1 cellular context compared by ENCODE assay signal in the genomic region with DNA sequence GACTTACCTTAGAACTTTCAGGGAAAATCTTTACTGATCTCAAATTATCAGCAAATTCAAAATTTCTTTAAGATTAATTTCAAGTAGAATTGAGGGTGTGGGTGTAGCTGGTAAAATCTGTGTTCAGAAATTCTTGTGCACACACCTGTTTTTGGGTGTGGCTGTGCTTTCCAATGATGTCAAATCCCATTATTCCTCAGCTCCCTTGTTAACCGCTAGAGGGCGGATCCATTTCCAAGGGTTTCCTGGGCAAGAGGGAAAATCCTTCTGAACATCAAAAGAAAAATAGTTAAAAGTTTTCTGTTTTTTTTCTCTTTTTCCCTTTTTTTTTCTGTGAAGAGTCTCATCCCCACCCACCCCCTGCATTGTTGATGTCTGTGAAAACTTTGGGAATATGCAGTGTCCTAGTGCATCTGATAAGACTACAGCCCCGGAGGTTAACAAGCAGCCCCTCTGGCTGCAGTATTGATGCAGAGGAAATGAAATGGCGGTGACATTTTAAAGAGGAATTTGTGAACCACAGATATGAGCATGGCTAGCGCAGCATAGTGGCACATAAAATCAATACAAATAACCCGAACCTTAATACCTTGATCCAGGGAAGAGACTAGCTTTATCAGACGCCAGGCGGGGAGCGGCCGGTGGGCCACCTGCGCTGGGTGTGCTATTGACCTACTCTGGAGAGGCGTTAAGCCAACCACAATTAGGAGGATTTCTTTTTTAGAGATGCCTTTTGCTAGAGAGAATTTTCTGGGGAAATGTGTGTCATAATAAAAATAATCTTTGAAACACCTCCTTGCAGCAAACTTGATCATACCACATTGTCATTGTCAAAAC.
A peak's percentile ranks its signal among the peaks of the same experiment; 100 is the strongest.
TF ChIP-seq lines count a peak whose summit lies in the region.

No MANE protein-coding gene starts in this region.

TF ChIP-seq in HepG2, 621 proteins besides CTCF, POLR2A, EP300 and RAD21 (continued from another document and continues in another):
- TF ChIP-seq, protein P1, sequence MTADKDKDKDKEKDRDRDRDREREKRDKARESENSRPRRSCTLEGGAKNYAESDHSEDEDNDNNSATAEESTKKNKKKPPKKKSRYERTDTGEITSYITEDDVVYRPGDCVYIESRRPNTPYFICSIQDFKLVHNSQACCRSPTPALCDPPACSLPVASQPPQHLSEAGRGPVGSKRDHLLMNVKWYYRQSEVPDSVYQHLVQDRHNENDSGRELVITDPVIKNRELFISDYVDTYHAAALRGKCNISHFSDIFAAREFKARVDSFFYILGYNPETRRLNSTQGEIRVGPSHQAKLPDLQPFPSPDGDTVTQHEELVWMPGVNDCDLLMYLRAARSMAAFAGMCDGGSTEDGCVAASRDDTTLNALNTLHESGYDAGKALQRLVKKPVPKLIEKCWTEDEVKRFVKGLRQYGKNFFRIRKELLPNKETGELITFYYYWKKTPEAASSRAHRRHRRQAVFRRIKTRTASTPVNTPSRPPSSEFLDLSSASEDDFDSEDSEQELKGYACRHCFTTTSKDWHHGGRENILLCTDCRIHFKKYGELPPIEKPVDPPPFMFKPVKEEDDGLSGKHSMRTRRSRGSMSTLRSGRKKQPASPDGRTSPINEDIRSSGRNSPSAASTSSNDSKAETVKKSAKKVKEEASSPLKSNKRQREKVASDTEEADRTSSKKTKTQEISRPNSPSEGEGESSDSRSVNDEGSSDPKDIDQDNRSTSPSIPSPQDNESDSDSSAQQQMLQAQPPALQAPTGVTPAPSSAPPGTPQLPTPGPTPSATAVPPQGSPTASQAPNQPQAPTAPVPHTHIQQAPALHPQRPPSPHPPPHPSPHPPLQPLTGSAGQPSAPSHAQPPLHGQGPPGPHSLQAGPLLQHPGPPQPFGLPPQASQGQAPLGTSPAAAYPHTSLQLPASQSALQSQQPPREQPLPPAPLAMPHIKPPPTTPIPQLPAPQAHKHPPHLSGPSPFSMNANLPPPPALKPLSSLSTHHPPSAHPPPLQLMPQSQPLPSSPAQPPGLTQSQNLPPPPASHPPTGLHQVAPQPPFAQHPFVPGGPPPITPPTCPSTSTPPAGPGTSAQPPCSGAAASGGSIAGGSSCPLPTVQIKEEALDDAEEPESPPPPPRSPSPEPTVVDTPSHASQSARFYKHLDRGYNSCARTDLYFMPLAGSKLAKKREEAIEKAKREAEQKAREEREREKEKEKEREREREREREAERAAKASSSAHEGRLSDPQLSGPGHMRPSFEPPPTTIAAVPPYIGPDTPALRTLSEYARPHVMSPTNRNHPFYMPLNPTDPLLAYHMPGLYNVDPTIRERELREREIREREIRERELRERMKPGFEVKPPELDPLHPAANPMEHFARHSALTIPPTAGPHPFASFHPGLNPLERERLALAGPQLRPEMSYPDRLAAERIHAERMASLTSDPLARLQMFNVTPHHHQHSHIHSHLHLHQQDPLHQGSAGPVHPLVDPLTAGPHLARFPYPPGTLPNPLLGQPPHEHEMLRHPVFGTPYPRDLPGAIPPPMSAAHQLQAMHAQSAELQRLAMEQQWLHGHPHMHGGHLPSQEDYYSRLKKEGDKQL (CRISPR knock-in tag; IDR thresholded peaks at IDR 0.05; ENCODE audit: low read depth) = 0 out of 2 replicates have a peak, but pooled peaks have one; percentile 32
- TF ChIP-seq SMAD9 (CRISPR knock-in tag; IDR thresholded peaks at IDR 0.05) = no peak
- no peak for TF ChIP-seq ZNF136 (CRISPR knock-in tag; IDR thresholded peaks at IDR 0.05; ENCODE audit: low read depth)
- TF ChIP-seq ATRX (CRISPR knock-in tag; IDR thresholded peaks at IDR 0.05; ENCODE audit: borderline replicate concordance) = no peak
- TF ChIP-seq SP4 (CRISPR knock-in tag; IDR thresholded peaks at IDR 0.05) = no peak
- TF ChIP-seq NFYC (CRISPR knock-in tag; IDR thresholded peaks at IDR 0.05) = no peak
- TF ChIP-seq, protein P2, sequence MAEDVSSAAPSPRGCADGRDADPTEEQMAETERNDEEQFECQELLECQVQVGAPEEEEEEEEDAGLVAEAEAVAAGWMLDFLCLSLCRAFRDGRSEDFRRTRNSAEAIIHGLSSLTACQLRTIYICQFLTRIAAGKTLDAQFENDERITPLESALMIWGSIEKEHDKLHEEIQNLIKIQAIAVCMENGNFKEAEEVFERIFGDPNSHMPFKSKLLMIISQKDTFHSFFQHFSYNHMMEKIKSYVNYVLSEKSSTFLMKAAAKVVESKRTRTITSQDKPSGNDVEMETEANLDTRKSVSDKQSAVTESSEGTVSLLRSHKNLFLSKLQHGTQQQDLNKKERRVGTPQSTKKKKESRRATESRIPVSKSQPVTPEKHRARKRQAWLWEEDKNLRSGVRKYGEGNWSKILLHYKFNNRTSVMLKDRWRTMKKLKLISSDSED (CRISPR knock-in tag; IDR thresholded peaks at IDR 0.05) = no peak
- no peak for TF ChIP-seq NCOR1 (IDR thresholded peaks at IDR 0.05; ENCODE audit: borderline replicate concordance, low read length)
- no peak for TF ChIP-seq ZNF709 (CRISPR knock-in tag; IDR thresholded peaks at IDR 0.05)
- no peak for TF ChIP-seq ATAD3A (CRISPR knock-in tag; IDR thresholded peaks at IDR 0.05)
- no peak for TF ChIP-seq MYC (CRISPR knock-in tag; IDR thresholded peaks at IDR 0.05; ENCODE audit: borderline replicate concordance)
- TF ChIP-seq, protein P3, sequence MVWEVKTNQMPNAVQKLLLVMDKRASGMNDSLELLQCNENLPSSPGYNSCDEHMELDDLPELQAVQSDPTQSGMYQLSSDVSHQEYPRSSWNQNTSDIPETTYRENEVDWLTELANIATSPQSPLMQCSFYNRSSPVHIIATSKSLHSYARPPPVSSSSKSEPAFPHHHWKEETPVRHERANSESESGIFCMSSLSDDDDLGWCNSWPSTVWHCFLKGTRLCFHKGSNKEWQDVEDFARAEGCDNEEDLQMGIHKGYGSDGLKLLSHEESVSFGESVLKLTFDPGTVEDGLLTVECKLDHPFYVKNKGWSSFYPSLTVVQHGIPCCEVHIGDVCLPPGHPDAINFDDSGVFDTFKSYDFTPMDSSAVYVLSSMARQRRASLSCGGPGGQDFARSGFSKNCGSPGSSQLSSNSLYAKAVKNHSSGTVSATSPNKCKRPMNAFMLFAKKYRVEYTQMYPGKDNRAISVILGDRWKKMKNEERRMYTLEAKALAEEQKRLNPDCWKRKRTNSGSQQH (CRISPR knock-in tag; IDR thresholded peaks at IDR 0.05; ENCODE audit: low read depth) = no peak
- no peak for TF ChIP-seq NFE2L2 (IDR thresholded peaks at IDR 0.05; ENCODE audit: low read length)
- TF ChIP-seq HDAC2 (CRISPR knock-in tag; IDR thresholded peaks at IDR 0.05) = 0 out of 2 replicates have a peak, but pooled peaks have one; percentile 25
- TF ChIP-seq NAIF1 (CRISPR knock-in tag; IDR thresholded peaks at IDR 0.05; ENCODE audit: borderline replicate concordance) = no peak
- TF ChIP-seq, protein P4, sequence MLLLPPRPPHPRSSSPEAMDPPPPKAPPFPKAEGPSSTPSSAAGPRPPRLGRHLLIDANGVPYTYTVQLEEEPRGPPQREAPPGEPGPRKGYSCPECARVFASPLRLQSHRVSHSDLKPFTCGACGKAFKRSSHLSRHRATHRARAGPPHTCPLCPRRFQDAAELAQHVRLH (CRISPR knock-in tag; IDR thresholded peaks at IDR 0.05; ENCODE audit: borderline replicate concordance, low read depth) = 0 out of 2 replicates have a peak, but pooled peaks have one; percentile 42
- TF ChIP-seq ZBTB1 (CRISPR knock-in tag; IDR thresholded peaks at IDR 0.05; ENCODE audit: borderline replicate concordance) = no peak
- TF ChIP-seq THAP11 (CRISPR knock-in tag; IDR thresholded peaks at IDR 0.05) = 0 out of 2 replicates have a peak, but pooled peaks have one; percentile 44
- TF ChIP-seq, protein P5, sequence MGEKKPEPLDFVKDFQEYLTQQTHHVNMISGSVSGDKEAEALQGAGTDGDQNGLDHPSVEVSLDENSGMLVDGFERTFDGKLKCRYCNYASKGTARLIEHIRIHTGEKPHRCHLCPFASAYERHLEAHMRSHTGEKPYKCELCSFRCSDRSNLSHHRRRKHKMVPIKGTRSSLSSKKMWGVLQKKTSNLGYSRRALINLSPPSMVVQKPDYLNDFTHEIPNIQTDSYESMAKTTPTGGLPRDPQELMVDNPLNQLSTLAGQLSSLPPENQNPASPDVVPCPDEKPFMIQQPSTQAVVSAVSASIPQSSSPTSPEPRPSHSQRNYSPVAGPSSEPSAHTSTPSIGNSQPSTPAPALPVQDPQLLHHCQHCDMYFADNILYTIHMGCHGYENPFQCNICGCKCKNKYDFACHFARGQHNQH (CRISPR knock-in tag; IDR thresholded peaks at IDR 0.05) = no peak
- TF ChIP-seq XRCC5 (optimal IDR thresholded peaks at IDR 0.05; ENCODE audit: low read length) = peak; percentile 88
- no peak for TF ChIP-seq AGO1 (IDR thresholded peaks at IDR 0.05; ENCODE audit: low read depth, low read length, poor library complexity, severe bottlenecking)
- TF ChIP-seq SIN3B (IDR thresholded peaks at IDR 0.05; ENCODE audit: low read length) = 0 out of 2 replicates have a peak, but pooled peaks have one; percentile 22
- no peak for TF ChIP-seq ADNP (CRISPR knock-in tag; IDR thresholded peaks at IDR 0.05)
- no peak for TF ChIP-seq SALL2 (CRISPR knock-in tag; IDR thresholded peaks at IDR 0.05)
- TF ChIP-seq ZNF430 (CRISPR knock-in tag; IDR thresholded peaks at IDR 0.05) = no peak
- TF ChIP-seq ATM (IDR thresholded peaks at IDR 0.05; ENCODE audit: borderline replicate concordance) = no peak
- no peak for TF ChIP-seq ZNF354B (CRISPR knock-in tag; IDR thresholded peaks at IDR 0.05)
- TF ChIP-seq, protein P6, sequence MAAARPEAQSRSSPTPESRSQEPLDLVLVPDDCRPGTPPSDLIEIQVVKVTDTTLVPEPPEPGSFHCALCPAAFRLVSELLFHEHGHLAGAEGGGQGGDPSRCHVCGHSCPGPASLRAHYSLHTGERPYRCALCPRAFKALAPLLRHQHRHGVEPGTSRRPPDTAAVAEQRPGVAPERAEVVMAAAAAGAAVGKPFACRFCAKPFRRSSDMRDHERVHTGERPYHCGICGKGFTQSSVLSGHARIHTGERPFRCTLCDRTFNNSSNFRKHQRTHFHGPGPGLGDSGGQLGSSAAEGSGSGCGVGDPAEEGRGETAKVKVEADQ (CRISPR knock-in tag; IDR thresholded peaks at IDR 0.05; ENCODE audit: borderline replicate concordance) = no peak
- no peak for TF ChIP-seq ZNF337 (CRISPR knock-in tag; IDR thresholded peaks at IDR 0.05; ENCODE audit: borderline replicate concordance, low read depth)
- TF ChIP-seq GTF2F1 (IDR thresholded peaks at IDR 0.05; ENCODE audit: low read length) = no peak
- no peak for TF ChIP-seq ZNF235 (CRISPR knock-in tag; IDR thresholded peaks at IDR 0.05; ENCODE audit: borderline replicate concordance)
- no peak for TF ChIP-seq TOPORS (CRISPR knock-in tag; IDR thresholded peaks at IDR 0.05)
- TF ChIP-seq, protein P7, sequence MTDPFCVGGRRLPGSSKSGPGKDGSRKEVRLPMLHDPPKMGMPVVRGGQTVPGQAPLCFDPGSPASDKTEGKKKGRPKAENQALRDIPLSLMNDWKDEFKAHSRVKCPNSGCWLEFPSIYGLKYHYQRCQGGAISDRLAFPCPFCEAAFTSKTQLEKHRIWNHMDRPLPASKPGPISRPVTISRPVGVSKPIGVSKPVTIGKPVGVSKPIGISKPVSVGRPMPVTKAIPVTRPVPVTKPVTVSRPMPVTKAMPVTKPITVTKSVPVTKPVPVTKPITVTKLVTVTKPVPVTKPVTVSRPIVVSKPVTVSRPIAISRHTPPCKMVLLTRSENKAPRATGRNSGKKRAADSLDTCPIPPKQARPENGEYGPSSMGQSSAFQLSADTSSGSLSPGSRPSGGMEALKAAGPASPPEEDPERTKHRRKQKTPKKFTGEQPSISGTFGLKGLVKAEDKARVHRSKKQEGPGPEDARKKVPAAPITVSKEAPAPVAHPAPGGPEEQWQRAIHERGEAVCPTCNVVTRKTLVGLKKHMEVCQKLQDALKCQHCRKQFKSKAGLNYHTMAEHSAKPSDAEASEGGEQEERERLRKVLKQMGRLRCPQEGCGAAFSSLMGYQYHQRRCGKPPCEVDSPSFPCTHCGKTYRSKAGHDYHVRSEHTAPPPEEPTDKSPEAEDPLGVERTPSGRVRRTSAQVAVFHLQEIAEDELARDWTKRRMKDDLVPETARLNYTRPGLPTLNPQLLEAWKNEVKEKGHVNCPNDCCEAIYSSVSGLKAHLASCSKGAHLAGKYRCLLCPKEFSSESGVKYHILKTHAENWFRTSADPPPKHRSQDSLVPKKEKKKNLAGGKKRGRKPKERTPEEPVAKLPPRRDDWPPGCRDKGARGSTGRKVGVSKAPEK (CRISPR knock-in tag; IDR thresholded peaks at IDR 0.05; ENCODE audit: borderline replicate concordance) = no peak
- TF ChIP-seq, protein P8, sequence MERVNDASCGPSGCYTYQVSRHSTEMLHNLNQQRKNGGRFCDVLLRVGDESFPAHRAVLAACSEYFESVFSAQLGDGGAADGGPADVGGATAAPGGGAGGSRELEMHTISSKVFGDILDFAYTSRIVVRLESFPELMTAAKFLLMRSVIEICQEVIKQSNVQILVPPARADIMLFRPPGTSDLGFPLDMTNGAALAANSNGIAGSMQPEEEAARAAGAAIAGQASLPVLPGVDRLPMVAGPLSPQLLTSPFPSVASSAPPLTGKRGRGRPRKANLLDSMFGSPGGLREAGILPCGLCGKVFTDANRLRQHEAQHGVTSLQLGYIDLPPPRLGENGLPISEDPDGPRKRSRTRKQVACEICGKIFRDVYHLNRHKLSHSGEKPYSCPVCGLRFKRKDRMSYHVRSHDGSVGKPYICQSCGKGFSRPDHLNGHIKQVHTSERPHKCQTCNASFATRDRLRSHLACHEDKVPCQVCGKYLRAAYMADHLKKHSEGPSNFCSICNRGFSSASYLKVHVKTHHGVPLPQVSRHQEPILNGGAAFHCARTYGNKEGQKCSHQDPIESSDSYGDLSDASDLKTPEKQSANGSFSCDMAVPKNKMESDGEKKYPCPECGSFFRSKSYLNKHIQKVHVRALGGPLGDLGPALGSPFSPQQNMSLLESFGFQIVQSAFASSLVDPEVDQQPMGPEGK (CRISPR knock-in tag; IDR thresholded peaks at IDR 0.05) = peak; percentile 62
- TF ChIP-seq ZSCAN20 (CRISPR knock-in tag; IDR thresholded peaks at IDR 0.05; ENCODE audit: borderline replicate concordance) = no peak
- TF ChIP-seq BORCS8-MEF2B (CRISPR knock-in tag; IDR thresholded peaks at IDR 0.05) = no peak
- TF ChIP-seq ARNT (IDR thresholded peaks at IDR 0.05) = no peak
- no peak for TF ChIP-seq FLYWCH1 (CRISPR knock-in tag; IDR thresholded peaks at IDR 0.05)
- no peak for TF ChIP-seq ZNF329 (CRISPR knock-in tag; IDR thresholded peaks at IDR 0.05; ENCODE audit: low read depth)
- TF ChIP-seq, protein P9, sequence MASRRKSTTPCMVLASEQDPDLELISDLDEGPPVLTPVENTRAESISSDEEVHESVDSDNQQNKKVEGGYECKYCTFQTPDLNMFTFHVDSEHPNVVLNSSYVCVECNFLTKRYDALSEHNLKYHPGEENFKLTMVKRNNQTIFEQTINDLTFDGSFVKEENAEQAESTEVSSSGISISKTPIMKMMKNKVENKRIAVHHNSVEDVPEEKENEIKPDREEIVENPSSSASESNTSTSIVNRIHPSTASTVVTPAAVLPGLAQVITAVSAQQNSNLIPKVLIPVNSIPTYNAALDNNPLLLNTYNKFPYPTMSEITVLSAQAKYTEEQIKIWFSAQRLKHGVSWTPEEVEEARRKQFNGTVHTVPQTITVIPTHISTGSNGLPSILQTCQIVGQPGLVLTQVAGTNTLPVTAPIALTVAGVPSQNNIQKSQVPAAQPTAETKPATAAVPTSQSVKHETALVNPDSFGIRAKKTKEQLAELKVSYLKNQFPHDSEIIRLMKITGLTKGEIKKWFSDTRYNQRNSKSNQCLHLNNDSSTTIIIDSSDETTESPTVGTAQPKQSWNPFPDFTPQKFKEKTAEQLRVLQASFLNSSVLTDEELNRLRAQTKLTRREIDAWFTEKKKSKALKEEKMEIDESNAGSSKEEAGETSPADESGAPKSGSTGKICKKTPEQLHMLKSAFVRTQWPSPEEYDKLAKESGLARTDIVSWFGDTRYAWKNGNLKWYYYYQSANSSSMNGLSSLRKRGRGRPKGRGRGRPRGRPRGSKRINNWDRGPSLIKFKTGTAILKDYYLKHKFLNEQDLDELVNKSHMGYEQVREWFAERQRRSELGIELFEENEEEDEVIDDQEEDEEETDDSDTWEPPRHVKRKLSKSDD (CRISPR knock-in tag; IDR thresholded peaks at IDR 0.05; ENCODE audit: low read depth) = no peak
- TF ChIP-seq RXRB (CRISPR knock-in tag; IDR thresholded peaks at IDR 0.05; ENCODE audit: borderline replicate concordance) = no peak
- TF ChIP-seq TBP (CRISPR knock-in tag; IDR thresholded peaks at IDR 0.05) = no peak
